ENCODE assay signal across 8 cellular contexts in the genomic region with DNA sequence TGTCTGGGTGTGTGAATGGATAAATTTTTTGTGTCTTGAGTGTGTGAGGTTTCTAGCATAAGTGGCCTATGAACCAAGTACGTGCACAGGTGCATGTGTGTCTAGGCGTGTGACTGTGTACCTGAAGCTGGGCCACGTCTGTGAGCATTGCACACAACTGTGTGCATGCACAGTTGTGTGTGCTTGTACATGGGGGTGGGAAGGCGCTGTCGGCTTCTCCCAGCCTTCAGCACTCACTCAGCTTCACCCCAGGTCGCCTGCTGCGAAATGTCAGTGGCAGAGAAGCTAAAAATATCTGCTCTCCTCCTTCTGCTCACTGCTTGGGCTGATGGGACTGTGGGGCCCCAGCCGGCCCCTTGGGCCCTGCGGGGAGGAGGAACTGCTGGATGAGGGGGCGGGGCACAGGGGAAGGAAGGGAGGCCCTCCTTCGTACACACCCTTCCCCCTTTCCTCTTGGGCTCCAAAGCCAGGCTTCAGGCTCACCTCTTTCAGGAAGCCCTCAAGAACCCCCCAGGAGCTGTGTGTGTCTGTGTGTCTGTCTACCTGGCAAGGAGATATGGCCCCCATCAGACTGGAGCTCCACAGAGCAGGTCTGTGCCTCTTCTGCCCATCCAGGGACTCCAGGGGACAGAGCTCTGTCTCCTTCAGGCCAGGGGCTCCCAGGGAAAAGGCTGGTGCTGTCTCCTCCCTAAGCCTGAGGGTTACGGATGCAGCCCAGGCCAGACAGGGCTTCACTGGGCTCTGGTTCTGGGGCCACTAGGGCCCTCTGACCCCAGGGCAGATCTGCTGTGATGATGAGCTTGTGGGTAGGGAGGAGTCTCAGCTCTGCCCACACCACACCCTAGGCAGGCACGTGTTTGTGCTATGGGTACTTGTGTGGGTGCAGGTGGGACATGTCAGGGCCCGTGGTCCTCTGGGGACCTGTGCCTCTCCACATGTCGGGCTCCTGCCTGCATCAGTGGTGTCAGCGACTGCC. TPM values are rescaled to one million over a fixed set of nuclear protein-coding genes. Genes with fewer than 3 reads are reported as not detected.
DNase-seq lines count a peak whose midpoint lies in the region; ATAC-seq, FAIRE-seq and TF ChIP-seq lines count a peak whose summit lies in the region.

No MANE protein-coding gene starts in this region.

- intact Hi-C loops in CD4-positive, alpha-beta memory T cell (cut with micrococcal nuclease) = loop anchor here (5.0 kb wide), 1 partner anchor 42 kb away; no protein-coding TSS in a partner anchor
- intact Hi-C loops in activated CD4-positive, alpha-beta T cell treated with anti-CD3 and anti-CD28 coated beads for 36 hours (cut with DNase I, micrococcal nuclease) = loop anchor here (1.0 to 5.0 kb wide), 3 partner anchors 43 to 78 kb away; no protein-coding TSS in a partner anchor
- intact Hi-C loops in testis (cut with DNase I; ENCODE audit: low total_unique reads) = no loop called here

- no peak overlapping the region for H4K8ac ChIP-seq in H1 (ENCODE audit: extremely low read depth, insufficient read depth, low read length)

- no peak for FAIRE-seq in H1 (lab: Jason Lieb, UNC)

- peak; percentile 28 to 54 (median 43) for DNase-seq in CD4-positive, alpha-beta memory T cell
- DNase-seq in NCI-H146 (lab: John Stamatoyannopoulos, UW) (peak; percentile 80), H1 (ENCODE audit: low read depth in 1 of 2, low spot score in 2 of 2) (peak in 1 of 2 experiments; percentile 81), testis (peak; percentile 75), NCI-H1048 (lab: John Stamatoyannopoulos, UW) (no peak)
- peak; percentile 87 for DNase-seq in activated CD4-positive, alpha-beta T cell treated with anti-CD3 and anti-CD28 coated beads for 36 hours

- no peaks in the 10 kb centered on the region for H3K9me3 Mint-ChIP-seq in CD4-positive, alpha-beta memory T cell
- no peaks in the 10 kb centered on the region for H3K9me3 Mint-ChIP-seq in activated CD4-positive, alpha-beta T cell treated with anti-CD3 and anti-CD28 coated beads for 36 hours (ENCODE audit: low read depth)

- peak overlapping the region; percentile 83 for H2BK120ac ChIP-seq in H1 (replicated peaks; ENCODE audit: low read depth, low read length)

- H3K36me3 Mint-ChIP-seq in CD4-positive, alpha-beta memory T cell = peaks cover 0 to 4% of the 10 kb centered on the region in 2 donors
- peaks cover 6% of the 10 kb centered on the region for H3K36me3 Mint-ChIP-seq in activated CD4-positive, alpha-beta T cell treated with anti-CD3 and anti-CD28 coated beads for 36 hours (ENCODE audit: low read depth)

- peak overlapping the region; percentile 94; the same call in 1 of the 2 replicates for H2BK12ac ChIP-seq in H1 (ENCODE audit: low read depth, low read length)

- H3K4me2 ChIP-seq in H1 (ENCODE audit: insufficient read depth in 1 of 2, low read depth in 2 of 2, low read length in 2 of 2) = peak overlapping the region; percentile 51 to 73

- H3K27ac Mint-ChIP-seq in CD4-positive, alpha-beta memory T cell = peak overlapping the region; percentile 77 to 96 (median 93)
- H3K27ac Mint-ChIP-seq in activated CD4-positive, alpha-beta T cell treated with anti-CD3 and anti-CD28 coated beads for 36 hours = peak overlapping the region; percentile 81

- H3K79me1 ChIP-seq in H1 (ENCODE audit: low read depth, low read length) = no peaks in the 10 kb centered on the region

- peak; percentile 48 for ATAC-seq in GM21423 (IDR thresholded peaks at IDR 0.05; ENCODE audit: unreplicated experiment)
- peak; percentile 53 for ATAC-seq in activated CD4-positive, alpha-beta T cell treated with anti-CD3 and anti-CD28 coated beads for 36 hours

- H3K4me3 Mint-ChIP-seq in CD4-positive, alpha-beta memory T cell = peak overlapping the region; percentile 36 to 92 (median 77)
- peak overlapping the region; percentile 63 for H3K4me3 Mint-ChIP-seq in activated CD4-positive, alpha-beta T cell treated with anti-CD3 and anti-CD28 coated beads for 36 hours

- TF ChIP-seq EP300 in H1 (IDR thresholded peaks at IDR 0.05; ENCODE audit: borderline replicate concordance in 1 of 2, low read depth in 2 of 2, low read length in 2 of 2) = no peak

- H2BK5ac ChIP-seq in H1 (ENCODE audit: low read depth, low read length) = peak overlapping the region; percentile 95

- POLR2A ChIA-PET in CD4-positive, alpha-beta memory T cell (lab: Charles Lee; ENCODE audit: partially characterized antibody) = interaction anchor here (0.8 to 6.4 kb wide), 8 partner anchors 9 to 247 kb away, joined by 3 to 81 read pairs (median 6); partner anchors contain the start of genes AHDC1, FAM76A, STX12 and WASF2
- POLR2A ChIA-PET in activated CD4-positive, alpha-beta T cell treated with anti-CD3 and anti-CD28 coated beads for 36 hours (lab: Charles Lee) = interaction anchor here (0.6 to 1.2 kb wide), 3 partner anchors 52 to 1123 kb away, joined by 3 to 4 read pairs (median 3); partner anchors contain the start of gene RNU11
- POLR2A ChIA-PET in H1 (lab: Charles Lee; ENCODE audit: partially characterized antibody) = interaction anchor here (0.6 to 3.7 kb wide), 7 partner anchors 10 to 124 kb away, joined by 3 to 26 read pairs (median 4); no protein-coding TSS in a partner anchor

- peak overlapping the region; percentile 86 for H3K4ac ChIP-seq in H1 (replicated peaks; ENCODE audit: insufficient read length, low read depth, low read length)

- peak overlapping the region; percentile 66; the same call in 1 of the 2 replicates for H2AK5ac ChIP-seq in H1 (ENCODE audit: low read depth, low read length)

- H3K14ac ChIP-seq in H1 (ENCODE audit: insufficient read length) = no peak overlapping the region

- peaks cover 53 to 78% (median 66%) of the 10 kb centered on the region in 4 donors for H3K4me1 Mint-ChIP-seq in CD4-positive, alpha-beta memory T cell
- peaks cover 60% of the 10 kb centered on the region for H3K4me1 Mint-ChIP-seq in activated CD4-positive, alpha-beta T cell treated with anti-CD3 and anti-CD28 coated beads for 36 hours

- H4K5ac ChIP-seq in H1 (ENCODE audit: insufficient read length, low read depth, low read length) = peak overlapping the region; percentile 62

- H3K27me3 ChIP-seq in CD4-positive, alpha-beta memory T cell (ENCODE audit: insufficient read depth, low read length) = no peaks in the 10 kb centered on the region
- H3K27me3 ChIP-seq in H1 (replicated peaks in 1 of 4; ENCODE audit: control insufficient read depth in 3 of 4, extremely low read depth in 1 of 4, insufficient read depth in 3 of 4, low read length in 3 of 4) (no peaks in the 10 kb centered on the region), mucosa of stomach (ENCODE audit: control insufficient read depth, insufficient read depth, low read length) (no peaks in the 10 kb centered on the region), testis (no peaks in the 10 kb centered on the region)

- peak overlapping the region; percentile 99 for H2BK20ac ChIP-seq in H1 (ENCODE audit: low read length)

- no peak overlapping the region for H3K23ac ChIP-seq in H1 (ENCODE audit: insufficient read length)

- peaks cover 0 to 4% of the 10 kb centered on the region in 2 experiments for H4K20me1 ChIP-seq in H1 (replicated peaks in 1 of 2; ENCODE audit: control insufficient read depth in 1 of 2, insufficient read depth in 2 of 2, low read length in 2 of 2)

- H3K9ac ChIP-seq in H1 (replicated peaks in 1 of 4; ENCODE audit: extremely low read depth in 1 of 4, low read depth in 3 of 4, low read length in 3 of 4) (peak overlapping the region in 2 of 4 experiments; percentile 25 to 38; a peak in 2 of 7 replicates), mucosa of stomach (ENCODE audit: low read length) (peak overlapping the region; percentile 24)

- no peaks in the 10 kb centered on the region for H3K9me3 ChIP-seq in CD4-positive, alpha-beta memory T cell (ENCODE audit: control insufficient read depth in 1 of 2, low read length in 2 of 2)
- H3K9me3 ChIP-seq in H1 (ENCODE audit: insufficient read depth in 2 of 2, low read depth in 1 of 2, low read length in 1 of 2) (no peaks in the 10 kb centered on the region), mucosa of stomach (ENCODE audit: control insufficient read depth, low read length) (no peaks in the 10 kb centered on the region), testis (no peaks in the 10 kb centered on the region)

- H3K4me3 ChIP-seq in CD4-positive, alpha-beta memory T cell (ENCODE audit: low read length in 2 of 2) = peak overlapping the region; percentile 22 to 50
- peak overlapping the region in 3 of 4 experiments; percentile 15 to 42 (median 34); a peak in 4 of 8 replicates for H3K4me3 ChIP-seq in H1 (ENCODE audit: extremely low read depth in 1 of 4, insufficient read depth in 2 of 4, low read depth in 3 of 4, low read length in 4 of 4)
- no peak overlapping the region for H3K4me3 ChIP-seq in mucosa of stomach (ENCODE audit: low read length)
- H3K4me3 ChIP-seq in testis = no peak overlapping the region

- peak overlapping the region; percentile 85 for H4K91ac ChIP-seq in H1 (replicated peaks; ENCODE audit: insufficient read length, low read length)

- peaks cover 23% of the 10 kb centered on the region for H3K23me2 ChIP-seq in H1 (ENCODE audit: low read depth, low read length)

- peak overlapping the region; percentile 94 for H3K18ac ChIP-seq in H1 (ENCODE audit: extremely low read depth, low read length)

- peaks cover 81% of the 10 kb centered on the region for H3K4me1 ChIP-seq in CD4-positive, alpha-beta memory T cell (ENCODE audit: insufficient read depth, low read length)
- H3K4me1 ChIP-seq in H1 (replicated peaks in 1 of 4; ENCODE audit: control insufficient read depth in 3 of 4, insufficient read depth in 4 of 4, low read length in 3 of 4) (peaks cover 12 to 56% (median 42%) of the 10 kb centered on the region in 4 experiments), mucosa of stomach (ENCODE audit: control insufficient read depth, insufficient read depth, low read length) (peaks cover 82% of the 10 kb centered on the region), testis (peaks cover 87% of the 10 kb centered on the region)

- H3K56ac ChIP-seq in H1 (replicated peaks; ENCODE audit: insufficient read length, low read depth, low read length) = no peak overlapping the region

- TF ChIP-seq RAD21 in H1 (IDR thresholded peaks at IDR 0.05 in 1 of 2, conservative IDR thresholded peaks at IDR 0.05 in 1 of 2; ENCODE audit: low read depth in 2 of 2, low read length in 2 of 2) = no peak; a peak in 1 of 4 replicates

- TF ChIP-seq POLR2A in H1 (IDR thresholded peaks at IDR 0.05; ENCODE audit: control extremely low read depth in 1 of 2, low read depth in 2 of 2, low read length in 2 of 2) (no peak), testis (IDR thresholded peaks at IDR 0.05) (no peak)

- H3K36me3 ChIP-seq in CD4-positive, alpha-beta memory T cell (ENCODE audit: insufficient read depth, low read length) = no peaks in the 10 kb centered on the region
- H3K36me3 ChIP-seq in H1 (ENCODE audit: control insufficient read depth in 2 of 4, insufficient read depth in 4 of 4, low read length in 3 of 4) (no peaks in the 10 kb centered on the region), mucosa of stomach (ENCODE audit: control insufficient read depth, insufficient read depth, low read length) (no peaks in the 10 kb centered on the region), testis (ENCODE audit: low read depth, missing control alignments) (no peaks in the 10 kb centered on the region)

- TF ChIP-seq CTCF in H1 (IDR thresholded peaks at IDR 0.05; ENCODE audit: control extremely low read depth in 1 of 3, insufficient read depth in 1 of 3, low read depth in 1 of 3, low read length in 3 of 3) (no peak), testis (IDR thresholded peaks at IDR 0.05) (no peak)

- H3K27ac ChIP-seq in CD4-positive, alpha-beta memory T cell (ENCODE audit: low read depth, low read length) = peak overlapping the region; percentile 62
- 0 out of 2 replicates have a peak overlapping the region, but pooled peaks have one; percentile 43 for H3K27ac ChIP-seq in H1 (ENCODE audit: low read depth, low read length)
- H3K27ac ChIP-seq in testis = peak overlapping the region; percentile 91 to 92

- CTCF ChIA-PET in CD4-positive, alpha-beta memory T cell (lab: Charles Lee; ENCODE audit: partially characterized antibody) = interaction anchor here (0.8 to 5.9 kb wide), 13 partner anchors 10 to 228 kb away, joined by 3 to 42 read pairs (median 4); partner anchors contain the start of genes AHDC1 and IFI6
- CTCF ChIA-PET in activated CD4-positive, alpha-beta T cell treated with anti-CD3 and anti-CD28 coated beads for 36 hours (lab: Charles Lee) = interaction anchor here (0.5 to 2.1 kb wide), 7 partner anchors 31 to 193 kb away, joined by 3 to 9 read pairs (median 4); partner anchors contain the start of gene CD164L2
- CTCF ChIA-PET in H1 (lab: Charles Lee; ENCODE audit: partially characterized antibody) = interaction anchor here (0.6 to 8.6 kb wide), 25 partner anchors 12 to 137 kb away, joined by 3 to 110 read pairs (median 4); partner anchors contain the start of gene AHDC1

- H3K79me2 ChIP-seq in H1 (ENCODE audit: control insufficient read depth in 1 of 2, insufficient read depth in 2 of 2, low read length in 2 of 2) = no peaks in the 10 kb centered on the region

- no peaks in the 10 kb centered on the region for H3K27me3 Mint-ChIP-seq in CD4-positive, alpha-beta memory T cell
- H3K27me3 Mint-ChIP-seq in activated CD4-positive, alpha-beta T cell treated with anti-CD3 and anti-CD28 coated beads for 36 hours = no peaks in the 10 kb centered on the region

- peak overlapping the region; percentile 100 for H2BK15ac ChIP-seq in H1 (ENCODE audit: low read length)

- 52% methylated on average over 14 of the region's 16 CpGs; no CpG with 5 or more reads in 1 of the 2 experiments for WGBS in H1 (ENCODE audit: extremely low coverage in 1 of 2, insufficient coverage in 1 of 2, insufficient read length in 1 of 2, insufficient replicate concordance in 2 of 2, low coverage in 1 of 2, low lambda C conversion rate in 2 of 2, missing lambda C conversion rate in 1 of 2), 2 experiments
- WGBS in testis, 2 donors = 31 to 50% methylated on average over 8 to 13 of the region's 16 CpGs

- no peak overlapping the region for H2AFZ ChIP-seq in H1 (ENCODE audit: low read length)

RNA-seq across cellular contexts. Expression of gene WASF2, which starts 35.6 kb away (rescaled TPM):
- 100 to 1,000 TPM; 163 to 164 TPM for total RNA-seq in CD4-positive, alpha-beta memory T cell
- 10 to 100 TPM; 31.6 to 81.1 TPM for polyA plus RNA-seq in CD4-positive, alpha-beta memory T cell
- total RNA-seq in activated CD4-positive, alpha-beta T cell treated with anti-CD3 and anti-CD28 coated beads for 36 hours = 100 to 1,000 TPM; 104 to 132 TPM
- total RNA-seq in H1 (2021; fragmentation: NEBNext Ultra II Directional; extraction: Animal tissue kit (Norgen Biotek cat#: 25700)) = 78.9 and 86.6 TPM in 2 replicates
- polyA plus RNA-seq in H1 (2011; rRNA removed) (32.1 and 44.3 TPM in 2 replicates), testis (ENCODE audit: insufficient read depth, low read depth, low replicate concordance) (128 TPM)
- 26.2 TPM for polyA plus RNA-seq in H1 (2011; cell fraction: cytosol; rRNA removed)
- 60.6 TPM for polyA plus RNA-seq in H1 (2011; cell fraction: nucleus; rRNA removed)
- polyA plus RNA-seq in H1 (2012, experiment 1 of 2) = 42.0 to 51.1 TPM (median 44.6 TPM) in 4 replicates
- 36.9 TPM for polyA plus RNA-seq in H1 (2012, experiment 2 of 2)
- polyA plus RNA-seq in H1 (2013, experiment 1 of 2) = 43.5 TPM
- polyA plus RNA-seq in H1 (2013, experiment 2 of 2) = 43.4 TPM
- 32.2 and 35.0 TPM in 2 replicates for polyA minus RNA-seq in H1 (2011; rRNA and poly(A)+ RNA removed)
- polyA minus RNA-seq in H1 (2011; cell fraction: cytosol; rRNA and poly(A)+ RNA removed) = 28.4 TPM
- 26.5 TPM for polyA minus RNA-seq in H1 (2011; cell fraction: nucleus; rRNA and poly(A)+ RNA removed)
- 10 to 100 TPM; 57.8 to 58.0 TPM for total RNA-seq in testis

Comparison
In these comparisons a context has a peak if more than half of its experiments do, and no peak if none do; other contexts are left out.
1. H3K4me3 ChIP-seq: peak in CD4-positive, alpha-beta memory T cell (2 of 2) and H1 (3 of 4); none in mucosa of stomach (single experiment) and testis (0 of 2).
2. Peak in every context shown above with its lines, with median percentiles within 50 percentile points of each other: H3K27ac ChIP-seq.